ENCODE assay signal across 9 cellular contexts in the genomic region with DNA sequence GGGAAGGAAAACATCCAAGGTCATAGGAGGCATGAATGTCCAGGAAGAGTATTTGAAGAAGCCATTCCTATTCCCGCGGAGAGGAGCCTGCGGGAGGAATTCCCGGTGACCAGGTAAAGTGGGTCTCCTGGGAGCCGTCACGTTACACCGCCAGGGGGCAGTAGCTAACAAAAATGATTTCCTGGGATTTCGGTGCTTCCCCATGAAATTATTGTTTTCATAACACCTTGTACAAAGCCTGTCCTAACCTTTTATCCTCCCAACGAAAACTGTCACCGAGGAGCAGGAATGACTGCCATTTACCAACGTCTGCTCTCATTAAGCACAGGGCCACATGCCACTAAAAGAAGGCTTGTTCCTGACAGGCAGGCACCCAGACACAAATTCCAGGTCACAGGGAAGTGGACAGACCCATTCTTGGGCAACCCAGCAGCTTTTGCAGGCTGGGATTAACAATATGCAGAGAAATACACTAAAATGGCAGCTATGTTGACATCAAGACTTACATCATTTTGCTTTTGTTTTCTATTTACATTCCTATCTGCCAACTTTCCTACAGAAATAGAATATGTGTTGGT. TPM values are rescaled to one million over a fixed set of nuclear protein-coding genes. Genes with fewer than 3 reads are reported as not detected.
A peak's percentile ranks its signal among the peaks of the same experiment; 100 is the strongest.
DNase-seq lines count a peak whose midpoint lies in the region; ATAC-seq and TF ChIP-seq lines count a peak whose summit lies in the region.
"Had no signal": no experiment of that assay in that cellular context is flagged by ENCODE, and none has a peak within 500 bp of the region (broad histone marks: within the 10 kb centered on the region; RNA-seq: fewer than 3 reads in every experiment).

No MANE protein-coding gene starts in this region.

- H3K79me2 ChIP-seq in smooth muscle cell (ENCODE audit: low read depth), result no peaks in the 10 kb centered on the region

- H3K4me3 ChIP-seq in smooth muscle cell, result no peak overlapping the region

- DNase-seq in NCI-H2196 (lab: John Stamatoyannopoulos, UW; ENCODE audit: unreplicated experiment), result peak; percentile 15
- no peak for DNase-seq in NCI-H2196 treated with DMSO at 0.1 percent for 48 hours (lab: John Stamatoyannopoulos, UW; ENCODE audit: unreplicated experiment)
- DNase-seq in left ventricle myocardium superior, result peak; percentile 59
- no peak for DNase-seq in smooth muscle cell (lab: John Stamatoyannopoulos, UW; ENCODE audit: unreplicated experiment)
- no peak for DNase-seq in NCI-H345 (lab: John Stamatoyannopoulos, UW)
- no peak for DNase-seq in activated naive CD8-positive, alpha-beta T cell treated with anti-CD3 and anti-CD28 coated beads, Interleukin-2, amount 50 U/mL, for 24 hours
- DNase-seq: CD4-positive, CD25-positive, alpha-beta regulatory T cell had no signal

- ATAC-seq in left ventricle myocardium superior (peak; percentile 49), HG02588 (IDR thresholded peaks at IDR 0.05; ENCODE audit: unreplicated experiment) (no peak)
- no peak for ATAC-seq in activated naive CD8-positive, alpha-beta T cell treated with anti-CD3 and anti-CD28 coated beads, Interleukin-2, amount 50 U/mL, for 24 hours

- H3K4me2 ChIP-seq in smooth muscle cell, result no peak overlapping the region

- H3K27ac Mint-ChIP-seq in activated naive CD8-positive, alpha-beta T cell treated with anti-CD3 and anti-CD28 coated beads, Interleukin-2, amount 50 U/mL, for 24 hours, result no peak overlapping the region

- H3K36me3 Mint-ChIP-seq in activated naive CD8-positive, alpha-beta T cell treated with anti-CD3 and anti-CD28 coated beads, Interleukin-2, amount 50 U/mL, for 24 hours (ENCODE audit: low read depth), result no peaks in the 10 kb centered on the region
- H3K36me3 Mint-ChIP-seq: CD4-positive, CD25-positive, alpha-beta regulatory T cell had no signal

- intact Hi-C loops in left ventricle myocardium superior (cut with micrococcal nuclease), result loop anchor here (5.0 kb wide), 1 partner anchor 128 kb away; no protein-coding TSS in a partner anchor

- H3K27ac ChIP-seq in VCaP (no peak overlapping the region), smooth muscle cell (ENCODE audit: low read depth) (no peak overlapping the region)

- H3K4me1 Mint-ChIP-seq in activated naive CD8-positive, alpha-beta T cell treated with anti-CD3 and anti-CD28 coated beads, Interleukin-2, amount 50 U/mL, for 24 hours, result peaks cover 6% of the 10 kb centered on the region

- H3K9me3 ChIP-seq in smooth muscle cell (replicated peaks; ENCODE audit: low read depth), result no peaks in the 10 kb centered on the region

- H3K4me3 Mint-ChIP-seq in activated naive CD8-positive, alpha-beta T cell treated with anti-CD3 and anti-CD28 coated beads, Interleukin-2, amount 50 U/mL, for 24 hours, result no peak overlapping the region

- H3K36me3 ChIP-seq in smooth muscle cell (ENCODE audit: low read depth), result no peaks in the 10 kb centered on the region

- H4K20me1 ChIP-seq in smooth muscle cell (ENCODE audit: low read depth), result no peaks in the 10 kb centered on the region

- no peaks in the 10 kb centered on the region for H3K27me3 Mint-ChIP-seq in activated naive CD8-positive, alpha-beta T cell treated with anti-CD3 and anti-CD28 coated beads, Interleukin-2, amount 50 U/mL, for 24 hours

- H3F3A ChIP-seq in smooth muscle cell (ENCODE audit: low read depth), result no peaks in the 10 kb centered on the region

- H3K9ac ChIP-seq in smooth muscle cell (ENCODE audit: low read depth), result no peak overlapping the region

- H3K27me3 ChIP-seq in smooth muscle cell (ENCODE audit: low read depth), result no peaks in the 10 kb centered on the region

- H2AFZ ChIP-seq in smooth muscle cell (ENCODE audit: low read depth), result no peak overlapping the region

- H3K4me1 ChIP-seq in smooth muscle cell (ENCODE audit: low read depth), result no peaks in the 10 kb centered on the region

- WGBS in smooth muscle cell (ENCODE audit: low lambda C conversion rate), result 40% methylated on average over 11 of the region's 11 CpGs

- TF ChIP-seq CTCF in VCaP (conservative IDR thresholded peaks at IDR 0.05) (peak; percentile 80), smooth muscle cell (IDR thresholded peaks at IDR 0.05; ENCODE audit: borderline replicate concordance, insufficient read depth, poor library complexity, severe bottlenecking) (peak; percentile 83)

- H3K9me3 Mint-ChIP-seq in activated naive CD8-positive, alpha-beta T cell treated with anti-CD3 and anti-CD28 coated beads, Interleukin-2, amount 50 U/mL, for 24 hours, result no peaks in the 10 kb centered on the region

RNA-seq across cellular contexts. Expression of a gene that starts 41.2 kb away (rescaled TPM):
- 135 TPM for total RNA-seq in left ventricle myocardium superior
- total RNA-seq in smooth muscle cell, result 144 and 222 TPM in 2 replicates
- 174 and 178 TPM in 2 replicates for polyA plus RNA-seq in smooth muscle cell

Comparison
In these comparisons a context has a peak if more than half of its experiments do, and no peak if none do; other contexts are left out.
1. DNase-seq: peak in NCI-H2196 (single experiment) and left ventricle myocardium superior (single experiment); none in NCI-H2196 treated with DMSO at 0.1 percent for 48 hours (single experiment), smooth muscle cell (single experiment), NCI-H345 (single experiment) and activated naive CD8-positive, alpha-beta T cell treated with anti-CD3 and anti-CD28 coated beads, Interleukin-2, amount 50 U/mL, for 24 hours (single experiment).